In genomic region chr4:134345249-134345648, GRCh38 we compare ENCODE assay signal across 19 cellular contexts.
DNase-seq lines count a peak whose midpoint lies in the region; ATAC-seq, FAIRE-seq and TF ChIP-seq lines count a peak whose summit lies in the region.
"Had no signal": no experiment of that assay in that cellular context is flagged by ENCODE, and none has a peak within 500 bp of the region (broad histone marks: within the 10 kb centered on the region; RNA-seq: fewer than 3 reads in every experiment).

No MANE protein-coding gene starts in this region.

- H3K4me3 ChIP-seq in K562: no peak overlapping the region
- no peak overlapping the region for H3K4me3 ChIP-seq in neural cell (ENCODE audit: low read length)
- H3K4me3 ChIP-seq: BLaER1, GM23248 had no signal

- in situ Hi-C loops in K562 (cut with MboI): no loop called here

- intact Hi-C loops in K562 (cut with micrococcal nuclease): no loop called here

- H3K4me2 ChIP-seq in K562 (ENCODE audit: insufficient read depth, low read length) (no peak overlapping the region), neural cell (ENCODE audit: low read length) (no peak overlapping the region)
- H3K4me2 ChIP-seq: BLaER1 had no signal

- no peak for TF ChIP-seq EP300 in K562 (IDR thresholded peaks at IDR 0.05; ENCODE audit: low read length)
- peak; percentile 93 for TF ChIP-seq EP300 in neural cell (conservative IDR thresholded peaks at IDR 0.05; ENCODE audit: poor library complexity, severe bottlenecking)

- TF ChIP-seq POLR2A in K562 (conservative IDR thresholded peaks at IDR 0.05): no peak

- H3K9me2 ChIP-seq in neural cell (ENCODE audit: insufficient read depth, low read length): no peaks in the 10 kb centered on the region

- BruUV-seq in K562 (replicated peaks; lab: Mats Ljungman, UMichigan): no TSS peak

- H3K36me3 ChIP-seq in K562 (ENCODE audit: control insufficient read depth, insufficient read depth, low read length) (no peaks in the 10 kb centered on the region), neural cell (ENCODE audit: insufficient read depth, low read length) (no peaks in the 10 kb centered on the region)
- H3K36me3 ChIP-seq: BLaER1 had no signal

- H3K27ac ChIP-seq in K562 (ENCODE audit: extremely low read depth, low read depth, low read length): no peak overlapping the region
- peak overlapping the region; percentile 28 for H3K27ac ChIP-seq in neural cell (ENCODE audit: low read length)
- no peak overlapping the region for H3K27ac ChIP-seq in substantia nigra (ENCODE audit: low read depth, low read length, poor library complexity, severe bottlenecking)
- H3K27ac ChIP-seq: BLaER1, C4-2B, GM23248 had no signal

- H3K79me2 ChIP-seq in K562 (ENCODE audit: control insufficient read depth, insufficient read depth, low read length): no peaks in the 10 kb centered on the region; the same call in 2 of the 3 replicates
- no peaks in the 10 kb centered on the region for H3K79me2 ChIP-seq in neural cell (replicated peaks; ENCODE audit: insufficient read depth, low read length)

- ATAC-seq in K562: no peak
- ATAC-seq in GM19397 (IDR thresholded peaks at IDR 0.05; ENCODE audit: unreplicated experiment): no peak
- ATAC-seq: CD8-positive, alpha-beta T cell had no signal

- no peaks in the 10 kb centered on the region for H3K9me3 ChIP-seq in K562 (replicated peaks; ENCODE audit: control insufficient read depth, insufficient read depth, low read depth, low read length)
- no peaks in the 10 kb centered on the region for H3K9me3 ChIP-seq in neural cell (ENCODE audit: low read length)
- H3K9me3 ChIP-seq: BLaER1, Caco-2 had no signal

- H4K20me1 ChIP-seq in K562 (replicated peaks; ENCODE audit: control insufficient read depth, insufficient read depth, low read length) (no peaks in the 10 kb centered on the region), neural cell (ENCODE audit: insufficient read depth) (no peaks in the 10 kb centered on the region)
- H4K20me1 ChIP-seq: BLaER1 had no signal

- DNase-seq in RKO (ENCODE audit: low spot score) (peak; percentile 11), K562 (ENCODE audit: extremely low read depth in 1 of 4, low spot score in 3 of 4) (no peak), substantia nigra (lab: John Stamatoyannopoulos, UW) (no peak)
- no peak for DNase-seq in stimulated activated naive CD4-positive, alpha-beta T cell (lab: John Stamatoyannopoulos, UW)
- DNase-seq: Caco-2; CD4-positive, CD25-positive, alpha-beta regulatory T cell; CD8-positive, alpha-beta T cell; DMS153; DND-41; GM23248; H7; HCEC 1CT had no signal

- TF ChIP-seq RAD21 in K562 (CRISPR knock-in tag; conservative IDR thresholded peaks at IDR 0.05 in 1 of 2, IDR thresholded peaks at IDR 0.05 in 1 of 2): no peak
- no peak for TF ChIP-seq RAD21 in neural cell (conservative IDR thresholded peaks at IDR 0.05)

- H3K9ac ChIP-seq in K562 (ENCODE audit: insufficient read depth in 1 of 2, low read depth in 2 of 2, low read length in 2 of 2) (no peak overlapping the region), neural cell (ENCODE audit: low read length) (no peak overlapping the region)
- H3K9ac ChIP-seq: BLaER1, GM23248 had no signal

- H3K27me3 ChIP-seq in K562 (ENCODE audit: control insufficient read depth in 2 of 2, insufficient read depth in 2 of 2, low read length in 2 of 2) (no peaks in the 10 kb centered on the region), neural cell (ENCODE audit: insufficient read depth, low read depth, low read length) (no peaks in the 10 kb centered on the region)
- H3K27me3 ChIP-seq: BLaER1 had no signal

- no peaks in the 10 kb centered on the region for H3K9me1 ChIP-seq in K562 (ENCODE audit: control insufficient read depth, insufficient read depth, low read length)

- H2AFZ ChIP-seq in K562 (ENCODE audit: low read depth, low read length): no peak overlapping the region
- no peak overlapping the region for H2AFZ ChIP-seq in neural cell (ENCODE audit: low read depth, low read length)
- H2AFZ ChIP-seq: GM23248 had no signal

- no peak for FAIRE-seq in K562 (lab: Jason Lieb, UNC)
- FAIRE-seq: G401.6, GM12892, H1 had no signal

- CTCF ChIA-PET in K562 (lab: Yijun Ruan, JAX; ENCODE audit: low intra/inter-chr PET ratio): no interaction called here

- TF ChIP-seq CTCF in K562 (IDR thresholded peaks at IDR 0.05 in 2 of 3, conservative IDR thresholded peaks at IDR 0.05 in 1 of 3; ENCODE audit: insufficient read depth in 2 of 3, low read depth in 1 of 3, low read length in 3 of 3): no peak
- no peak for TF ChIP-seq CTCF in neural cell (IDR thresholded peaks at IDR 0.05; ENCODE audit: poor library complexity, severe bottlenecking)

- no peaks in the 10 kb centered on the region for H3F3A ChIP-seq in neural cell (ENCODE audit: insufficient read depth, low read length, poor library complexity, severe bottlenecking)

- H3K4me1 ChIP-seq in K562 (replicated peaks in 1 of 2; ENCODE audit: control insufficient read depth in 2 of 2, insufficient read depth in 2 of 2, low read length in 2 of 2): no peaks in the 10 kb centered on the region
- H3K4me1 ChIP-seq: BLaER1, Caco-2 had no signal

- POLR2A ChIA-PET in K562 (lab: Yijun Ruan, JAX): no interaction called here

- WGBS in K562 (ENCODE audit: insufficient coverage, low coverage, missing lambda C conversion rate): 6% methylated on average over 2 of the region's 2 CpGs

TF ChIP-seq in K562, 482 proteins besides CTCF, POLR2A, EP300 and RAD21 (continues in another document):
- TF ChIP-seq, protein P1, sequence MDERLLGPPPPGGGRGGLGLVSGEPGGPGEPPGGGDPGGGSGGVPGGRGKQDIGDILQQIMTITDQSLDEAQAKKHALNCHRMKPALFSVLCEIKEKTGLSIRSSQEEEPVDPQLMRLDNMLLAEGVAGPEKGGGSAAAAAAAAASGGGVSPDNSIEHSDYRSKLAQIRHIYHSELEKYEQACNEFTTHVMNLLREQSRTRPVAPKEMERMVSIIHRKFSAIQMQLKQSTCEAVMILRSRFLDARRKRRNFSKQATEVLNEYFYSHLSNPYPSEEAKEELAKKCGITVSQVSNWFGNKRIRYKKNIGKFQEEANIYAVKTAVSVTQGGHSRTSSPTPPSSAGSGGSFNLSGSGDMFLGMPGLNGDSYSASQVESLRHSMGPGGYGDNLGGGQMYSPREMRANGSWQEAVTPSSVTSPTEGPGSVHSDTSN (CRISPR knock-in tag; IDR thresholded peaks at IDR 0.05; ENCODE audit: low read depth): no peak
- TF ChIP-seq, protein P1 (tag; conservative IDR thresholded peaks at IDR 0.05; ENCODE audit: low read depth): 0 out of 2 replicates have a peak, but pooled peaks have one; percentile 25

TF ChIP-seq in neural cell, 6 proteins besides CTCF, POLR2A, EP300 and RAD21:
- TF ChIP-seq POLR2AphosphoS5 (IDR thresholded peaks at IDR 0.05) (peak; percentile 73), EZH2 (IDR thresholded peaks at IDR 0.05; ENCODE audit: borderline replicate concordance, insufficient read depth, low read length, poor library complexity, severe bottlenecking) (no peak), SMC3 (conservative IDR thresholded peaks at IDR 0.05; ENCODE audit: poor library complexity) (no peak), TAF1 (IDR thresholded peaks at IDR 0.05; ENCODE audit: low read depth) (no peak)
